ENCODE assay signal across 9 cellular contexts in the genomic region with DNA sequence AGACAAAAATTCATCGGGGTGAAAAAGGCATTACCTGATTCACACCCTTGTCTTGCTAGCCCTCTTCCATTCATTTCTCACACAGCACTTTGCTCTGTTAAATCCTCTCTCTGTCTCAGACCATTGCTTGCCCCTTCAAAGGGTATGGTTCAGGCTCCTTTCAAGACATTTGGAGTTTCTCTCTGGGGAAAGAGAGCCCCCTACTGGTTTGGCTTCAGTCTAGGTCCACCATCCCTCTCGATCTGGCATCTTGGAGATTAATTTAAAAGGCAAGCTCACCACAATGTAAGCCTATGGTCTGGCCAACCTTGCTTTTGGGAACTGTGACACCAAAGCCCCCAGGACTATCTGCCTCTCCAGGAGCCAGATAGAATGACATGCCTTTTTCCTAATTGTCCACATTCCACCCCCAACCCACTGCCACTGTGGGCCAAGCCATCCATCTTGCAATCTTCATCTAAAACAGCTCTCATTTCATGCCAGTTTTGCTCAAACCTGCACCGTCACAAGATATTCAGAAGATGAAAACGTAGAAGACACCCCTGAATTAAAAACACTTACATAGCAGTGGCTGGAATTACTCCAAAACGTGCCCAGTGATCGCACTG.
DNase-seq lines count a peak whose midpoint lies in the region; ATAC-seq, FAIRE-seq and TF ChIP-seq lines count a peak whose summit lies in the region.
"Had no signal": no experiment of that assay in that cellular context is flagged by ENCODE, and none has a peak within 500 bp of the region (broad histone marks: within the 10 kb centered on the region; RNA-seq: fewer than 3 reads in every experiment).

No MANE protein-coding gene starts in this region.

- dilution Hi-C loops in endothelial cell of umbilical vein (cut with MboI; ENCODE audit: extremely low pct_ligation_motif_present, low sequenced_read_pairs), result no loop called here

- TF ChIP-seq CTCF in C4-2B (conservative IDR thresholded peaks at IDR 0.05) (peak; percentile 70), endothelial cell of umbilical vein (IDR thresholded peaks at IDR 0.05; ENCODE audit: extremely low read depth in 1 of 2, insufficient read depth in 1 of 2, low read depth in 1 of 2, low read length in 2 of 2) (peak; percentile 74 to 75)

- CTCF ChIA-PET in endothelial cell of umbilical vein (lab: Charles Lee), result interaction anchor here (0.6 to 8.3 kb wide), 48 partner anchors 9 to 536 kb away, joined by 3 to 312 read pairs (median 5); a partner anchor contains a TSS
- CTCF ChIA-PET in CD8-positive, alpha-beta memory T cell (lab: Charles Lee), result interaction anchor here (0.7 to 1.2 kb wide), 2 partner anchors 17 to 244 kb away, joined by 3 to 8 read pairs; no protein-coding TSS in a partner anchor

- H3K27ac ChIP-seq in C4-2B, result no peak overlapping the region
- H3K27ac ChIP-seq in endothelial cell of umbilical vein (ENCODE audit: insufficient read depth, low read depth, low read length), result no peak overlapping the region
- H3K27ac ChIP-seq in CD8-positive, alpha-beta memory T cell (ENCODE audit: low read depth, low read length), result no peak overlapping the region
- H3K27ac ChIP-seq: SJSA1 had no signal

- POLR2A ChIA-PET in endothelial cell of umbilical vein (lab: Charles Lee), result interaction anchor here (0.9 kb wide), 1 partner anchor 11 kb away, joined by 4 read pairs; no protein-coding TSS in a partner anchor
- POLR2A ChIA-PET in CD8-positive, alpha-beta memory T cell (lab: Charles Lee), result no interaction called here

- ATAC-seq in GM18508 (IDR thresholded peaks at IDR 0.05; ENCODE audit: insufficient read depth, unreplicated experiment) (peak; percentile 52), HG02763 (IDR thresholded peaks at IDR 0.05; ENCODE audit: unreplicated experiment) (peak; percentile 75)

- H3K9me3 Mint-ChIP-seq in CD8-positive, alpha-beta memory T cell, result peaks cover 0 to 2% (median 0%) of the 10 kb centered on the region in 5 donors

- BruUV-seq in endothelial cell of umbilical vein (replicated peaks; lab: Mats Ljungman, UMichigan), result no TSS peak

- H3K4me1 ChIP-seq in endothelial cell of umbilical vein (ENCODE audit: control insufficient read depth, extremely low read depth, insufficient read depth, low read length), result no peaks in the 10 kb centered on the region
- no peaks in the 10 kb centered on the region for H3K4me1 ChIP-seq in CD8-positive, alpha-beta memory T cell (ENCODE audit: insufficient read depth, low read length)
- H3K4me1 ChIP-seq: SJSA1 had no signal

- H3K4me3 Mint-ChIP-seq in CD8-positive, alpha-beta memory T cell, result no peak overlapping the region

- no peaks in the 10 kb centered on the region for H4K20me1 ChIP-seq in endothelial cell of umbilical vein (replicated peaks; ENCODE audit: control insufficient read depth, extremely low read depth, insufficient read depth, low read length)

- H3K9me1 ChIP-seq in endothelial cell of umbilical vein (replicated peaks; ENCODE audit: control insufficient read depth, extremely low read depth, insufficient read depth, low read length), result no peaks in the 10 kb centered on the region

- H3K36me3 ChIP-seq in endothelial cell of umbilical vein (ENCODE audit: control insufficient read depth in 2 of 2, extremely low read depth in 1 of 2, insufficient read depth in 2 of 2, low read length in 2 of 2), result no peaks in the 10 kb centered on the region
- no peaks in the 10 kb centered on the region for H3K36me3 ChIP-seq in CD8-positive, alpha-beta memory T cell (ENCODE audit: insufficient read depth, low read length)

- H3K79me2 ChIP-seq in endothelial cell of umbilical vein (ENCODE audit: control insufficient read depth, insufficient read depth, low read length), result no peaks in the 10 kb centered on the region

- FAIRE-seq in endothelial cell of umbilical vein (lab: Jason Lieb, UNC), result peak; percentile 82

- no peaks in the 10 kb centered on the region for H3K9me3 ChIP-seq in endothelial cell of umbilical vein (replicated peaks; ENCODE audit: control insufficient read depth, insufficient read depth, low read length)
- no peaks in the 10 kb centered on the region for H3K9me3 ChIP-seq in CD8-positive, alpha-beta memory T cell (ENCODE audit: low read length)
- H3K9me3 ChIP-seq: SJSA1 had no signal

- DNase-seq in NCI-H1105 (lab: John Stamatoyannopoulos, UW) (peak; percentile 47), SW480 (ENCODE audit: low spot score) (peak; percentile 39), endothelial cell of umbilical vein (ENCODE audit: low read depth, low spot score) (peak; percentile 60), midbrain (lab: John Stamatoyannopoulos, UW) (peak; percentile 52)
- DNase-seq in CD8-positive, alpha-beta memory T cell, result no peak

- H3K36me3 Mint-ChIP-seq in CD8-positive, alpha-beta memory T cell, result peaks cover 0 to 13% (median 3%) of the 10 kb centered on the region in 3 donors

- no peaks in the 10 kb centered on the region for H3K27me3 ChIP-seq in endothelial cell of umbilical vein (ENCODE audit: control insufficient read depth in 2 of 2, insufficient read depth in 2 of 2, low read length in 2 of 2)
- no peaks in the 10 kb centered on the region for H3K27me3 ChIP-seq in CD8-positive, alpha-beta memory T cell (ENCODE audit: insufficient read depth, low read length, poor library complexity, severe bottlenecking)
- H3K27me3 ChIP-seq: SJSA1 had no signal

- peaks cover 0 to 6% of the 10 kb centered on the region in 2 donors for H3K27me3 Mint-ChIP-seq in CD8-positive, alpha-beta memory T cell

- H3K9ac ChIP-seq in endothelial cell of umbilical vein (replicated peaks; ENCODE audit: extremely low read depth, insufficient read depth, low read length), result no peak overlapping the region

- peaks cover 0 to 3% (median 2%) of the 10 kb centered on the region in 3 donors for H3K4me1 Mint-ChIP-seq in CD8-positive, alpha-beta memory T cell

- no peak overlapping the region for H3K4me3 ChIP-seq in endothelial cell of umbilical vein (replicated peaks in 1 of 3; ENCODE audit: insufficient read depth in 1 of 3, low read depth in 1 of 3, low read length in 3 of 3)
- H3K4me3 ChIP-seq in CD8-positive, alpha-beta memory T cell (ENCODE audit: low read length), result no peak overlapping the region
- H3K4me3 ChIP-seq: SJSA1 had no signal

- peak overlapping the region in 1 of 8 donors; percentile 38 for H3K27ac Mint-ChIP-seq in CD8-positive, alpha-beta memory T cell

- no peak overlapping the region for H2AFZ ChIP-seq in endothelial cell of umbilical vein (ENCODE audit: low read depth, low read length)

- no peak overlapping the region for H3K4me2 ChIP-seq in endothelial cell of umbilical vein (ENCODE audit: insufficient read depth, low read length)

- TF ChIP-seq POLR2A in endothelial cell of umbilical vein (IDR thresholded peaks at IDR 0.05; ENCODE audit: low read depth, low read length), result no peak

- intact Hi-C loops in endothelial cell of umbilical vein (cut with micrococcal nuclease), result loop anchor here (1.0 kb wide), 2 partner anchors 244 to 505 kb away; no protein-coding TSS in a partner anchor

TF ChIP-seq in endothelial cell of umbilical vein, 7 proteins besides CTCF, POLR2A, EP300 and RAD21:
- TF ChIP-seq MYC (IDR thresholded peaks at IDR 0.05; ENCODE audit: low read depth, low read length), result no peak

Comparison
In these comparisons a context has a peak if more than half of its experiments do, and no peak if none do; other contexts are left out.
1. DNase-seq: peak in NCI-H1105 (single experiment), SW480 (single experiment), endothelial cell of umbilical vein (single experiment) and midbrain (single experiment); none in CD8-positive, alpha-beta memory T cell (0 of 5).